ENCODE assay signal across 30 cellular contexts in genomic region chr18:39594206-39594605, GRCh38.
"Had no signal": no experiment of that assay in that cellular context is flagged by ENCODE, and none has a peak within 500 bp of the region (broad histone marks: within the 10 kb centered on the region; RNA-seq: fewer than 3 reads in every experiment).

No MANE protein-coding gene starts in this region.

- H3K4me1 Mint-ChIP-seq: activated CD4-positive, alpha-beta T cell treated with anti-CD3 and anti-CD28 coated beads for 36 hours; activated CD4-positive, alpha-beta T cell treated with anti-CD3 and anti-CD28 coated beads, Interleukin-2, amount 10 ng/mL, durations not matched to agents 24 days and 14 days; activated CD8-positive, alpha-beta memory T cell treated with anti-CD3 and anti-CD28 coated beads, Interleukin-2, amount 10 ng/mL, durations not matched to agents 7 days and 5 days; activated naive CD4-positive, alpha-beta T cell treated with anti-CD3 and anti-CD28 coated beads, Interleukin-2, amount 50 U/mL, for 24 hours; activated naive CD8-positive, alpha-beta T cell treated with anti-CD3 and anti-CD28 coated beads for 36 hours; activated naive CD8-positive, alpha-beta T cell treated with anti-CD3 and anti-CD28 coated beads, Interleukin-2, amount 50 U/mL, for 24 hours; central memory CD8-positive, alpha-beta T cell had no signal

- H3K9me3 Mint-ChIP-seq: activated naive CD8-positive, alpha-beta T cell treated with anti-CD3 and anti-CD28 coated beads for 36 hours; activated naive CD8-positive, alpha-beta T cell treated with anti-CD3 and anti-CD28 coated beads, Interleukin-2, amount 50 U/mL, for 24 hours; activated T-helper 1 cell treated with anti-CD3 and anti-CD28 coated beads, Interleukin-12 subunit alpha, Interleukin-12 subunit beta, Interleukin-2, Interleukin-4 antibody, amounts not matched to agents 30 ng/mL and 10 ng/mL and 1 ng/mL, durations not matched to agents 14 hours and 24 hours and 36 hours had no signal

- H3K36me3 Mint-ChIP-seq: activated CD4-positive, alpha-beta memory T cell treated with anti-CD3 and anti-CD28 coated beads for 36 hours; activated CD8-positive, alpha-beta memory T cell treated with anti-CD3 and anti-CD28 coated beads, Interleukin-2, amount 10 ng/mL, durations not matched to agents 7 days and 5 days; activated naive CD4-positive, alpha-beta T cell treated with anti-CD3 and anti-CD28 coated beads, Interleukin-2, amount 50 U/mL, for 24 hours; activated naive CD8-positive, alpha-beta T cell treated with anti-CD3 and anti-CD28 coated beads for 36 hours had no signal

- ATAC-seq: activated CD4-positive, alpha-beta T cell treated with anti-CD3 and anti-CD28 coated beads for 36 hours; activated CD8-positive, alpha-beta memory T cell treated with anti-CD3 and anti-CD28 coated beads, Interleukin-2, amount 10 ng/mL, durations not matched to agents 7 days and 5 days; activated CD8-positive, alpha-beta T cell treated with anti-CD3 and anti-CD28 coated beads, Interleukin-2, amount 10 ng/mL, durations not matched to agents 7 days and 5 days; activated naive CD8-positive, alpha-beta T cell treated with anti-CD3 and anti-CD28 coated beads, Interleukin-2, amount 50 U/mL, for 24 hours; effector memory CD8-positive, alpha-beta T cell; foreskin keratinocyte; gastroesophageal sphincter; heart right ventricle had no signal

- DNase-seq: activated CD4-positive, alpha-beta memory T cell treated with anti-CD3 and anti-CD28 coated beads for 36 hours; activated CD4-positive, alpha-beta T cell treated with anti-CD3 and anti-CD28 coated beads for 36 hours; activated CD4-positive, alpha-beta T cell treated with anti-CD3 and anti-CD28 coated beads, Interleukin-2, amount 10 ng/mL, durations not matched to agents 24 days and 14 days; activated CD4-positive, CD25-positive, alpha-beta regulatory T cell; activated CD4-positive, CD25-positive, alpha-beta regulatory T cell treated with anti-CD3 and anti-CD28 coated beads, Interleukin-2, amount 50 U/mL, for 72 hours; activated CD8-positive, alpha-beta memory T cell treated with anti-CD3 and anti-CD28 coated beads, Interleukin-2, amount 10 ng/mL, durations not matched to agents 7 days and 5 days; activated CD8-positive, alpha-beta memory T cell treated with anti-CD3 and anti-CD28 coated beads, Interleukin-2, amount 50 U/mL, for 4 hours; activated CD8-positive, alpha-beta T cell treated with anti-CD3 and anti-CD28 coated beads, Interleukin-2, amount 10 ng/mL, durations not matched to agents 7 days and 5 days; activated effector memory CD4-positive, alpha-beta T cell treated with anti-CD3 and anti-CD28 coated beads, Interleukin-2, amount 50 U/mL, for 16 hours; activated naive CD4-positive, alpha-beta T cell treated with anti-CD3 and anti-CD28 coated beads for 36 hours; activated naive CD8-positive, alpha-beta T cell treated with anti-CD3 and anti-CD28 coated beads for 36 hours; activated naive CD8-positive, alpha-beta T cell treated with anti-CD3 and anti-CD28 coated beads, Interleukin-2, amount 50 U/mL, for 24 hours; activated T-cell treated with anti-CD3 and anti-CD28 coated beads, Interleukin-2, amount 50 U/mL, for 1 hour; activated T-cell treated with anti-CD3 and anti-CD28 coated beads, Interleukin-2, amount 50 U/mL, for 48 hours; amniotic stem cell; anterior cingulate cortex; brain microvascular endothelial cell; cortex of kidney; dermis blood vessel endothelial cell; effector CD4-positive, alpha-beta T cell; effector memory CD8-positive, alpha-beta T cell; erythroblast; foreskin keratinocyte; heart right ventricle; T-helper 2 cell had no signal

- H3K27ac Mint-ChIP-seq: activated CD4-positive, alpha-beta memory T cell treated with anti-CD3 and anti-CD28 coated beads for 36 hours; activated CD4-positive, alpha-beta T cell treated with anti-CD3 and anti-CD28 coated beads for 36 hours; activated CD4-positive, alpha-beta T cell treated with anti-CD3 and anti-CD28 coated beads, Interleukin-2, amount 10 ng/mL, durations not matched to agents 24 days and 14 days; activated CD8-positive, alpha-beta memory T cell treated with anti-CD3 and anti-CD28 coated beads, Interleukin-2, amount 10 ng/mL, durations not matched to agents 7 days and 5 days; activated CD8-positive, alpha-beta T cell treated with anti-CD3 and anti-CD28 coated beads, Interleukin-2, amount 10 ng/mL, durations not matched to agents 7 days and 5 days; activated naive CD4-positive, alpha-beta T cell treated with anti-CD3 and anti-CD28 coated beads for 36 hours; activated naive CD4-positive, alpha-beta T cell treated with anti-CD3 and anti-CD28 coated beads, Interleukin-2, amount 50 U/mL, for 24 hours; activated naive CD8-positive, alpha-beta T cell treated with anti-CD3 and anti-CD28 coated beads for 36 hours; activated naive CD8-positive, alpha-beta T cell treated with anti-CD3 and anti-CD28 coated beads, Interleukin-2, amount 50 U/mL, for 24 hours; activated T-helper 1 cell treated with anti-CD3 and anti-CD28 coated beads, Interleukin-12 subunit alpha, Interleukin-12 subunit beta, Interleukin-2, Interleukin-4 antibody, amounts not matched to agents 30 ng/mL and 10 ng/mL and 1 ng/mL, durations not matched to agents 14 hours and 24 hours and 36 hours; activated T-helper 2 cell treated with anti-CD3 and anti-CD28 coated beads, Interferon-gamma antibody, Interleukin-2, Interleukin-4, amounts not matched to agents 10 μg/mL and 5 μg/mL and 100 μg/mL, durations not matched to agents 14 hours and 24 hours and 36 hours; effector memory CD8-positive, alpha-beta T cell had no signal

- H3K27me3 Mint-ChIP-seq: activated CD4-positive, alpha-beta memory T cell treated with anti-CD3 and anti-CD28 coated beads for 36 hours; activated CD4-positive, alpha-beta T cell treated with anti-CD3 and anti-CD28 coated beads for 36 hours; activated CD4-positive, alpha-beta T cell treated with anti-CD3 and anti-CD28 coated beads, Interleukin-2, amount 10 ng/mL, durations not matched to agents 24 days and 14 days; activated CD8-positive, alpha-beta memory T cell treated with anti-CD3 and anti-CD28 coated beads, Interleukin-2, amount 10 ng/mL, durations not matched to agents 7 days and 5 days; activated naive CD4-positive, alpha-beta T cell treated with anti-CD3 and anti-CD28 coated beads, Interleukin-2, amount 50 U/mL, for 24 hours; activated naive CD8-positive, alpha-beta T cell treated with anti-CD3 and anti-CD28 coated beads for 36 hours; activated naive CD8-positive, alpha-beta T cell treated with anti-CD3 and anti-CD28 coated beads, Interleukin-2, amount 50 U/mL, for 24 hours; central memory CD8-positive, alpha-beta T cell; effector memory CD8-positive, alpha-beta T cell had no signal

- H3K4me3 Mint-ChIP-seq: activated CD4-positive, alpha-beta memory T cell treated with anti-CD3 and anti-CD28 coated beads for 36 hours; activated CD4-positive, alpha-beta T cell treated with anti-CD3 and anti-CD28 coated beads for 36 hours; activated CD4-positive, alpha-beta T cell treated with anti-CD3 and anti-CD28 coated beads, Interleukin-2, amount 10 ng/mL, durations not matched to agents 24 days and 14 days; activated CD8-positive, alpha-beta memory T cell treated with anti-CD3 and anti-CD28 coated beads, Interleukin-2, amount 10 ng/mL, durations not matched to agents 7 days and 5 days; activated CD8-positive, alpha-beta T cell treated with anti-CD3 and anti-CD28 coated beads, Interleukin-2, amount 10 ng/mL, durations not matched to agents 7 days and 5 days; activated naive CD4-positive, alpha-beta T cell treated with anti-CD3 and anti-CD28 coated beads for 36 hours; activated naive CD4-positive, alpha-beta T cell treated with anti-CD3 and anti-CD28 coated beads, Interleukin-2, amount 50 U/mL, for 24 hours; activated naive CD8-positive, alpha-beta T cell treated with anti-CD3 and anti-CD28 coated beads for 36 hours; activated naive CD8-positive, alpha-beta T cell treated with anti-CD3 and anti-CD28 coated beads, Interleukin-2, amount 50 U/mL, for 24 hours; activated T-helper 1 cell treated with anti-CD3 and anti-CD28 coated beads, Interleukin-12 subunit alpha, Interleukin-12 subunit beta, Interleukin-2, Interleukin-4 antibody, amounts not matched to agents 30 ng/mL and 10 ng/mL and 1 ng/mL, durations not matched to agents 14 hours and 24 hours and 36 hours; central memory CD8-positive, alpha-beta T cell; effector memory CD8-positive, alpha-beta T cell had no signal
